30 cellular contexts compared by ENCODE assay signal in the genomic region with DNA sequence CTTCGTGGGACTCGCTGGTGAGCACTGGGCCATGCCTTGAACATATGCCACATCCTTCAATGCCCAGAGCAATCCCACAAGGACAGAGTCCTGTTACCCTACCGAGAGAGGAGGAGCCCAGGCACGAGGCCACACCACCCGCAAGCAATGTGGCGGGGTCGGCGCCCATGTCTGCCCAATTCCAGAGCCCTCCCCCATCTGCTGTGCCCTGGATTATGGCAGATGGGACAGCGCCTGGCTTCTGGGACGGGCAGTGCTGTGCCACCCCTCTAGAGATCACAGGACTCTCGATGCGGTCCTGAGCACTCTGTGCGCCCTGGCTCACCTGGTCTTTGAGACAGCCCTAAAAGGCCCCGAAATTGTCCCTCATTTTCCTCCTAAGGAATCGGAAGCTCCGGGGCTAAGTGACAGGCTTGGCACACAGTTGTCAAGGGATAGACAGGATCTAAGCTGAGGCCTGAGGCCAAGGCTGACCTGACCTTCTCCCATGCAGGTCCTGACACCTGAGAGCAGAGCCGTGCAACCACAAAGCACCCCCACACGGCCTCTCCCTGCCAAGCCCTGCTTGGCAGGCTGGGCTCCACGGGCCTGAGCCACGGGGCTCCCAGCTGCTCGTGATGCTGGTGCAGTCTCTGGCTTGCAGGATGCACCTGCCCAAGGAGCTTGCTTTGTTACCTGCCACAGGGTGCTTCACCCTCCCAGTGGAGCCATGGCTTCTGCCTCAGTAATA. TPM values are rescaled to one million over a fixed set of nuclear protein-coding genes. Genes with fewer than 3 reads are reported as not detected.
A peak's percentile ranks its signal among the peaks of the same experiment; 100 is the strongest.
DNase-seq lines count a peak whose midpoint lies in the region; ATAC-seq and TF ChIP-seq lines count a peak whose summit lies in the region.
"Had no signal": no experiment of that assay in that cellular context is flagged by ENCODE, and none has a peak within 500 bp of the region (broad histone marks: within the 10 kb centered on the region; RNA-seq: fewer than 3 reads in every experiment).

No MANE protein-coding gene starts in this region.

- H3K4me1 ChIP-seq in suprapubic skin = no peaks in the 10 kb centered on the region

- H3K27me3 Mint-ChIP-seq in neural crest cell (ENCODE audit: low read depth) = no peaks in the 10 kb centered on the region
- H3K27me3 Mint-ChIP-seq in stimulated activated naive B cell treated with anti-CD40 and anti-IgM and Interleukin-4, amounts not matched to agents 10 μg/mL and 1 μg/mL and 100 μg/mL, for 72 hours = no peaks in the 10 kb centered on the region
- H3K27me3 Mint-ChIP-seq: CD4-positive, alpha-beta memory T cell; progenitor cell of endocrine pancreas; T-helper 17 cell had no signal

- peak overlapping the region; percentile 43 for H3K27ac Mint-ChIP-seq in neural crest cell (ENCODE audit: unreplicated experiment)
- H3K27ac Mint-ChIP-seq in stimulated activated naive B cell treated with anti-CD40 and anti-IgM and Interleukin-4, amounts not matched to agents 10 μg/mL and 1 μg/mL and 100 μg/mL, for 72 hours = peak overlapping the region; percentile 79
- H3K27ac Mint-ChIP-seq: activated T-cell treated with anti-CD3 and anti-CD28 coated beads, Interleukin-2, amount 50 U/mL, for 72 hours; progenitor cell of endocrine pancreas; T-helper 17 cell had no signal

- peaks cover 74% of the 10 kb centered on the region for H3K36me3 ChIP-seq in suprapubic skin

- DNase-seq in NCI-H2107 treated with DMSO at 0.1 percent for 48 hours (lab: John Stamatoyannopoulos, UW; ENCODE audit: unreplicated experiment) = peak; percentile 31
- no peak for DNase-seq in NCI-H2107 (lab: John Stamatoyannopoulos, UW)
- peak; percentile 39 to 79 for DNase-seq in NCI-H524 (lab: John Stamatoyannopoulos, UW)
- DNase-seq in neural crest cell (ENCODE audit: low read depth, low spot score) = no peak
- DNase-seq in stimulated activated naive B cell treated with anti-CD40 and anti-IgM and Interleukin-4, amounts not matched to agents 10 μg/mL and 1 μg/mL and 100 μg/mL, for 72 hours = no peak
- no peak for DNase-seq in T-helper 1 cell
- no peak for DNase-seq in cortex of kidney (lab: John Stamatoyannopoulos, UW)
- no peak for DNase-seq in suprapubic skin (ENCODE audit: low spot score in 2 of 2)
- DNase-seq: activated CD4-positive, alpha-beta T cell treated with anti-CD3 and anti-CD28 coated beads, Interleukin-2, amount 50 U/mL, for 48 hours; activated T-cell treated with anti-CD3 and anti-CD28 coated beads, Interleukin-2, amount 50 U/mL, for 72 hours; CD4-positive, alpha-beta memory T cell; dermis blood vessel endothelial cell; foreskin fibroblast; islet precursor cell; left ventricle myocardium inferior; NCI-H1436; NCI-H2081; SK-N-SH; stimulated activated CD4-positive, alpha-beta T cell treated with anti-CD3 and anti-CD28 coated beads, Interleukin-15, amount 100 ng/mL, for 24 hours; stimulated activated CD4-positive, alpha-beta T cell treated with anti-CD3 and anti-CD28 coated beads, Interleukin-4, amount 100 ng/mL, for 4 hours; T-helper 17 cell had no signal

- ATAC-seq in stimulated activated naive B cell treated with anti-CD40 and anti-IgM and Interleukin-4, amounts not matched to agents 10 μg/mL and 1 μg/mL and 100 μg/mL, for 72 hours (replicated peaks) = no peak
- ATAC-seq: activated T-cell treated with anti-CD3 and anti-CD28 coated beads, Interleukin-2, amount 50 U/mL, for 72 hours; HCT116; T-helper 17 cell had no signal

- H3K9me3 ChIP-seq in suprapubic skin = no peaks in the 10 kb centered on the region
- H3K9me3 ChIP-seq: esophagus muscularis mucosa, left ventricle myocardium inferior, SK-N-SH, upper lobe of left lung had no signal

- no peak overlapping the region for H3K27ac ChIP-seq in suprapubic skin
- H3K27ac ChIP-seq: esophagus muscularis mucosa, left ventricle myocardium inferior had no signal

- H3K4me3 Mint-ChIP-seq in neural crest cell = no peak overlapping the region
- no peak overlapping the region for H3K4me3 Mint-ChIP-seq in stimulated activated naive B cell treated with anti-CD40 and anti-IgM and Interleukin-4, amounts not matched to agents 10 μg/mL and 1 μg/mL and 100 μg/mL, for 72 hours
- H3K4me3 Mint-ChIP-seq: activated T-cell treated with anti-CD3 and anti-CD28 coated beads, Interleukin-2, amount 50 U/mL, for 72 hours; CD4-positive, alpha-beta memory T cell; T-helper 17 cell had no signal

- TF ChIP-seq POLR2A in suprapubic skin (IDR thresholded peaks at IDR 0.05) = no peak

- H3K4me3 ChIP-seq in suprapubic skin = no peak overlapping the region
- H3K4me3 ChIP-seq: esophagus muscularis mucosa, left ventricle myocardium inferior, upper lobe of left lung had no signal

- H3K27me3 ChIP-seq in suprapubic skin = no peaks in the 10 kb centered on the region
- H3K27me3 ChIP-seq: esophagus muscularis mucosa, upper lobe of left lung had no signal

- TF ChIP-seq EP300 in suprapubic skin (IDR thresholded peaks at IDR 0.05) = no peak

- WGBS in suprapubic skin = 73% methylated on average over 11 of the region's 21 CpGs

- no peaks in the 10 kb centered on the region for H3K9me3 Mint-ChIP-seq in neural crest cell
- H3K9me3 Mint-ChIP-seq in stimulated activated naive B cell treated with anti-CD40 and anti-IgM and Interleukin-4, amounts not matched to agents 10 μg/mL and 1 μg/mL and 100 μg/mL, for 72 hours = no peaks in the 10 kb centered on the region
- H3K9me3 Mint-ChIP-seq: activated T-cell treated with anti-CD3 and anti-CD28 coated beads, Interleukin-2, amount 50 U/mL, for 72 hours; CD4-positive, alpha-beta memory T cell had no signal

- TF ChIP-seq CTCF in neural crest cell (conservative IDR thresholded peaks at IDR 0.05) (no peak), suprapubic skin (IDR thresholded peaks at IDR 0.05) (no peak)

- H3K4me1 Mint-ChIP-seq in neural crest cell = no peaks in the 10 kb centered on the region
- peaks cover 28% of the 10 kb centered on the region in 2 donors for H3K4me1 Mint-ChIP-seq in stimulated activated naive B cell treated with anti-CD40 and anti-IgM and Interleukin-4, amounts not matched to agents 10 μg/mL and 1 μg/mL and 100 μg/mL, for 72 hours

- no peaks in the 10 kb centered on the region for H3K36me3 Mint-ChIP-seq in neural crest cell (ENCODE audit: low read depth)
- H3K36me3 Mint-ChIP-seq in stimulated activated naive B cell treated with anti-CD40 and anti-IgM and Interleukin-4, amounts not matched to agents 10 μg/mL and 1 μg/mL and 100 μg/mL, for 72 hours = peaks cover 43 to 67% of the 10 kb centered on the region in 2 donors

RNA-seq across cellular contexts. Expression of gene PRRT1B, which starts 48.8 kb away (rescaled TPM):
- total RNA-seq in neural crest cell (not detected in 2 replicates), suprapubic skin (not detected)
- total RNA-seq: A172; activated T-cell treated with anti-CD3 and anti-CD28 coated beads, Interleukin-2, amount 50 U/mL, for 72 hours; astrocyte; cardiac septum; CD4-positive, alpha-beta memory T cell; dermis blood vessel endothelial cell; left ventricle myocardium inferior; LHCN-M2; OCI-LY7; T-helper 17 cell had no signal

Comparison
In these comparisons a context has a peak if more than half of its experiments do, and no peak if none do; other contexts are left out.
1. DNase-seq: peak in NCI-H2107 treated with DMSO at 0.1 percent for 48 hours (single experiment) and NCI-H524 (2 of 2); none in NCI-H2107 (single experiment), neural crest cell (single experiment), stimulated activated naive B cell treated with anti-CD40 and anti-IgM and Interleukin-4, amounts not matched to agents 10 μg/mL and 1 μg/mL and 100 μg/mL, for 72 hours (single experiment), T-helper 1 cell (0 of 5), cortex of kidney (single experiment) and suprapubic skin (0 of 2).